2 cellular contexts compared by ENCODE assay signal in genomic region chr12:57053901-57054300, GRCh38. TPM values are rescaled to one million over a fixed set of nuclear protein-coding genes. Genes with fewer than 3 reads are reported as not detected.
"Had no signal": no experiment of that assay in that cellular context is flagged by ENCODE, and none has a peak within 500 bp of the region (broad histone marks: within the 10 kb centered on the region; RNA-seq: fewer than 3 reads in every experiment).

No MANE protein-coding gene starts in this region.

RNA-seq across cellular contexts. Expression of gene MYO1A, which starts 4.0 kb away (rescaled TPM):
- total RNA-seq: G401 had no signal

RNA-seq across cellular contexts. Expression of gene TAC3, which starts 37.6 kb away (rescaled TPM):
- total RNA-seq: GM12878 had no signal
